ENCODE assay signal across 26 cellular contexts in genomic region chr11:76735218-76735480, GRCh38. TPM values are rescaled to one million over a fixed set of nuclear protein-coding genes. Genes with fewer than 3 reads are reported as not detected.
DNase-seq lines count a peak whose midpoint lies in the region; ATAC-seq, FAIRE-seq and TF ChIP-seq lines count a peak whose summit lies in the region.
"Had no signal": no experiment of that assay in that cellular context is flagged by ENCODE, and none has a peak within 500 bp of the region (broad histone marks: within the 10 kb centered on the region; RNA-seq: fewer than 3 reads in every experiment).

No MANE protein-coding gene starts in this region.

- H3K36me3 ChIP-seq in keratinocyte (ENCODE audit: control insufficient read depth in 2 of 2, extremely low read depth in 1 of 2, insufficient read depth in 2 of 2, low read length in 2 of 2) (no peaks in the 10 kb centered on the region), testis (ENCODE audit: low read depth, missing control alignments) (no peaks in the 10 kb centered on the region), mucosa of descending colon (ENCODE audit: low read depth) (no peaks in the 10 kb centered on the region)
- H3K36me3 ChIP-seq: transverse colon had no signal

- H3K4me1 ChIP-seq in keratinocyte (ENCODE audit: control insufficient read depth, extremely low read depth, insufficient read depth, low read length) (no peaks in the 10 kb centered on the region), testis (peaks cover 15% of the 10 kb centered on the region), mucosa of descending colon (ENCODE audit: low read depth) (no peaks in the 10 kb centered on the region)

- DNase-seq in NCI-H2107 treated with DMSO at 0.1 percent for 48 hours (lab: John Stamatoyannopoulos, UW; ENCODE audit: unreplicated experiment) (peak; percentile 41), NCI-H2107 (lab: John Stamatoyannopoulos, UW) (no peak), astrocyte of the spinal cord (ENCODE audit: low read depth, low spot score) (peak; percentile 22), keratinocyte (ENCODE audit: low read depth, low spot score) (no peak), testis (peak; percentile 46), NCI-H510A treated with DMSO at 0.1 percent for 48 hours (lab: John Stamatoyannopoulos, UW) (no peak), mucosa of descending colon (no peak)
- DNase-seq: 8988T; activated CD4-positive, alpha-beta T cell treated with anti-CD3 and anti-CD28 coated beads, Interleukin-2, amount 10 ng/mL, durations not matched to agents 7 days and 5 days; activated naive CD8-positive, alpha-beta T cell treated with anti-CD3 and anti-CD28 coated beads, Interleukin-2, amount 10 ng/mL, durations not matched to agents 7 days and 5 days; COR-L47; foreskin fibroblast; naive B cell; NCI-H226; NCI-H82; PC-9; SIG-M5; small intestine; stimulated activated CD4-positive, alpha-beta T cell treated with anti-CD3 and anti-CD28 coated beads, Interleukin-4, amount 100 ng/mL, for 24 hours; stimulated activated naive CD8-positive, alpha-beta T cell treated with anti-CD3 and anti-CD28 coated beads, Interleukin-15, amount 100 ng/mL, for 72 hours; transverse colon had no signal

- H3K9me3 ChIP-seq in keratinocyte (ENCODE audit: control insufficient read depth, low read depth, low read length) (no peaks in the 10 kb centered on the region), testis (no peaks in the 10 kb centered on the region), mucosa of descending colon (no peaks in the 10 kb centered on the region)
- H3K9me3 ChIP-seq: transverse colon had no signal

- no peak for TF ChIP-seq CTCF in astrocyte of the spinal cord (IDR thresholded peaks at IDR 0.05; ENCODE audit: low read depth, low read length)
- no peak for TF ChIP-seq CTCF in keratinocyte (optimal IDR thresholded peaks at IDR 0.05 in 1 of 3, IDR thresholded peaks at IDR 0.05 in 1 of 3, conservative IDR thresholded peaks at IDR 0.05 in 1 of 3; ENCODE audit: extremely low read depth in 1 of 3, insufficient read depth in 2 of 3, low read length in 3 of 3)
- no peak for TF ChIP-seq CTCF in testis (IDR thresholded peaks at IDR 0.05)
- no peak for TF ChIP-seq CTCF in mucosa of descending colon (IDR thresholded peaks at IDR 0.05)

- H3K4me3 ChIP-seq in astrocyte of the spinal cord (ENCODE audit: low read depth, low read length) (no peak overlapping the region), keratinocyte (ENCODE audit: control insufficient read depth in 2 of 3, extremely low read depth in 1 of 3, insufficient read depth in 2 of 3, low read depth in 1 of 3, low read length in 3 of 3) (no peak overlapping the region), testis (no peak overlapping the region), mucosa of descending colon (no peak overlapping the region)
- H3K4me3 ChIP-seq: lung, PC-9, transverse colon had no signal

- dilution Hi-C loops in keratinocyte (cut with MboI; ENCODE audit: extremely low pct_ligation_motif_present, low sequenced_read_pairs): no loop called here

- 58 to 72% methylated on average over 3 of the region's 3 CpGs for WGBS in testis, 2 donors

- H3K9ac ChIP-seq in keratinocyte (ENCODE audit: control insufficient read depth, extremely low read depth, insufficient read depth, low read length): no peak overlapping the region

- FAIRE-seq in keratinocyte (lab: Jason Lieb, UNC): no peak
- FAIRE-seq: bronchial epithelial cell, endothelial cell of umbilical vein, islet of Langerhans, small intestine had no signal

- H3K27me3 ChIP-seq in keratinocyte (ENCODE audit: control insufficient read depth, extremely low read depth, insufficient read depth, low read length) (no peaks in the 10 kb centered on the region), testis (no peaks in the 10 kb centered on the region)
- H3K27me3 ChIP-seq: transverse colon had no signal

- no peak for TF ChIP-seq POLR2A in testis (IDR thresholded peaks at IDR 0.05)

- H3K27ac ChIP-seq in keratinocyte (ENCODE audit: control insufficient read depth, insufficient read depth, low read length) (no peak overlapping the region), testis (peak overlapping the region in 1 of 2 donors; percentile 44)
- H3K27ac ChIP-seq: PC-9, transverse colon had no signal

- intact Hi-C loops in testis (cut with DNase I; ENCODE audit: low total_unique reads): loop anchor here (2.0 kb wide), 1 partner anchor 64 kb away; no protein-coding TSS in a partner anchor
- intact Hi-C loops in mucosa of descending colon (cut with DNase I, micrococcal nuclease): loop anchor here in 1 of 2 donors (10.0 kb wide), 1 partner anchor 180 kb away; no protein-coding TSS in a partner anchor

- H3K4me2 ChIP-seq in keratinocyte (ENCODE audit: control insufficient read depth, extremely low read depth, insufficient read depth, low read depth, low read length): peak overlapping the region; percentile 38
- H3K4me2 ChIP-seq: PC-9 had no signal

- no peaks in the 10 kb centered on the region for H3K79me2 ChIP-seq in keratinocyte (ENCODE audit: control insufficient read depth, insufficient read depth, low read length)

- peak overlapping the region; percentile 25 for H2AFZ ChIP-seq in keratinocyte (ENCODE audit: control insufficient read depth, low read length)
- H2AFZ ChIP-seq: PC-9 had no signal

- H3K9me1 ChIP-seq in keratinocyte (ENCODE audit: control insufficient read depth, extremely low read depth, insufficient read depth, low read length): no peaks in the 10 kb centered on the region

- in situ Hi-C loops in astrocyte of the spinal cord (cut with HindIII; ENCODE audit: low sequenced_read_pairs): no loop called here

- H4K20me1 ChIP-seq in keratinocyte (ENCODE audit: control insufficient read depth, extremely low read depth, insufficient read depth, low read length): no peaks in the 10 kb centered on the region

- ATAC-seq in GM21447 (IDR thresholded peaks at IDR 0.05; ENCODE audit: unreplicated experiment) (no peak), mucosa of descending colon (no peak)
- ATAC-seq: stimulated activated naive CD8-positive, alpha-beta T cell treated with anti-CD3 and anti-CD28 coated beads, Interleukin-15, amount 100 ng/mL, for 72 hours had no signal

RNA-seq across cellular contexts. Expression of gene TSKU, which starts 48.0 kb away (rescaled TPM):
- polyA plus RNA-seq in keratinocyte (22.8 to 36.1 TPM (median 35.8 TPM) in 3 replicates), testis (ENCODE audit: insufficient read depth, low read depth, low replicate concordance) (25.9 TPM)
- polyA plus RNA-seq in keratinocyte (2011; ENCODE audit: low read depth): 3.6 TPM
- 23.3 and 32.4 TPM in 2 replicates for polyA plus RNA-seq in keratinocyte (2011; cell fraction: cytosol; rRNA removed)
- polyA plus RNA-seq in keratinocyte (2011; cell fraction: nucleus; rRNA removed): 46.7 and 64.8 TPM in 2 replicates
- 24.0 and 42.3 TPM in 2 replicates for polyA plus RNA-seq in keratinocyte (2012; ENCODE audit: low replicate concordance)
- polyA minus RNA-seq in keratinocyte: 27.5 to 79.8 TPM (median 38.8 TPM) in 3 replicates
- polyA minus RNA-seq in keratinocyte (2011; cell fraction: cytosol; rRNA and poly(A)+ RNA removed): 58.9 TPM
- polyA minus RNA-seq in keratinocyte (2011; cell fraction: nucleus; rRNA and poly(A)+ RNA removed): 52.7 and 54.9 TPM in 2 replicates
- total RNA-seq in testis (10 to 100 TPM; 17.1 to 30.2 TPM), mucosa of descending colon (10 to 100 TPM; 21.5 to 42.9 (median 41.8) TPM)

Comparison
In these comparisons a context has a peak if more than half of its experiments do, and no peak if none do; other contexts are left out.
1. DNase-seq: peak in NCI-H2107 treated with DMSO at 0.1 percent for 48 hours (single experiment), astrocyte of the spinal cord (single experiment) and testis (single experiment); none in NCI-H2107 (single experiment), keratinocyte (single experiment), NCI-H510A treated with DMSO at 0.1 percent for 48 hours (single experiment) and mucosa of descending colon (0 of 3).